15 cellular contexts compared by ENCODE assay signal in genomic region chr14:62076368-62076767, GRCh38.
"Had no signal": no experiment of that assay in that cellular context is flagged by ENCODE, and none has a peak within 500 bp of the region (broad histone marks: within the 10 kb centered on the region; RNA-seq: fewer than 3 reads in every experiment).

No MANE protein-coding gene starts in this region.

- H3K4me1 ChIP-seq: esophagus muscularis mucosa, gastrocnemius medialis, left ventricle myocardium inferior, lower lobe of right lung had no signal

- ATAC-seq: effector memory CD8-positive, alpha-beta T cell; gastrocnemius medialis; left cardiac atrium; lower lobe of right lung; sciatic nerve had no signal

- H3K4me3 ChIP-seq: esophagus muscularis mucosa, gastrocnemius medialis, left ventricle myocardium inferior, lower lobe of right lung had no signal

- H3K9me3 Mint-ChIP-seq: effector memory CD8-positive, alpha-beta T cell had no signal

- H3K36me3 ChIP-seq: esophagus muscularis mucosa, gastrocnemius medialis, left ventricle myocardium inferior, lower lobe of right lung, neutrophil had no signal

- H3K9me3 ChIP-seq: esophagus muscularis mucosa, gastrocnemius medialis, left ventricle myocardium inferior, lower lobe of right lung, neutrophil had no signal

- H3K27me3 ChIP-seq: esophagus muscularis mucosa, gastrocnemius medialis, neutrophil had no signal

- H3K27ac ChIP-seq: epithelial cell of prostate, esophagus muscularis mucosa, gastrocnemius medialis, left ventricle myocardium inferior, lower lobe of right lung, neutrophil had no signal

- DNase-seq: effector memory CD8-positive, alpha-beta T cell; gastrocnemius medialis; kidney; left cardiac atrium; left ventricle myocardium inferior; lower lobe of right lung; mesenchymal stem cell; midbrain; posterior cingulate gyrus; stimulated activated naive CD4-positive, alpha-beta T cell treated with Interleukin-2 at 50 U/mL for 16 hours; trophoblast cell had no signal
